ENCODE assay signal across 9 cellular contexts in the genomic region with DNA sequence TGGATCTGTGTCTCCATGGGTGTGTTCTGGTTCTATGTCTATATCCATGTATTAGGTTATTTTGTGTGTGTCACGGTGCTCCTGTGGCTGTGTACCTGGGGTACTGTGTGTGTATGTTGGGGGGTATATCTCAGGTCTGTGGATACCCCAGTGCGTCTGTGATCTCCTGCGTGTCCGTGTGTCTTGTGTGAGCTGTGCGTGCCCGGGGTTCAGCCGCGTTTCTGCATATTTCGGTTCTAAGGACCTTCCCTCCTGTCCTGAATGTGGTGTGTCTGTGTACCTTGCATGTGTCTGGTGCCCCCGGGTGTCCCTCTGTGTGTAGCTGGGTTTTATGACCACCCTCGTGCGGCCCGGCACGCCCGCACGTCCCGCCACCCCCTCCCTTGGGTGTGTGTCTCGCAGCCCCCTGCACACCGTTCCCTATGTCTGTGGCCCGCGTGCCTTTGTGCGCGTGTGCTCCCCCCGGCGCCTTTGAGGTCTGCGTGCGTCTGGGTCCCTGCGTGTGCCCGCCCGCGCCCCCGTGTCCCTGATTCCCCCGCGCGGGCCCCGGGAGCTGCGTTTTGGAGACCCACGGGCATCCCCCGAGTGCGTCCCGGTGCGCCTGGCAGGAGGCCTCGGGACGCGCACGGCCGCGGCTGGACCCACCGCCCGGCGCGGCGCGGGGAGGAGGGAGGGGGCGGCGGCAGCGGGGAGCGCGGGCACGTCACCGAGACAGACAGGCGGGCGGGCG. TPM values are rescaled to one million over a fixed set of nuclear protein-coding genes. Genes with fewer than 3 reads are reported as not detected.
DNase-seq lines count a peak whose midpoint lies in the region; ATAC-seq and TF ChIP-seq lines count a peak whose summit lies in the region.
"Had no signal": no experiment of that assay in that cellular context is flagged by ENCODE, and none has a peak within 500 bp of the region (broad histone marks: within the 10 kb centered on the region; RNA-seq: fewer than 3 reads in every experiment).

No MANE protein-coding gene starts in this region.

- H2BK15ac ChIP-seq in H9 (ENCODE audit: low read depth, low read length), result no peak overlapping the region

- H3K14ac ChIP-seq in H9 (ENCODE audit: insufficient read depth, low read length), result no peak overlapping the region

- H3K18ac ChIP-seq in H9 (ENCODE audit: insufficient read length, low read depth, low read length), result no peak overlapping the region

- H3K23ac ChIP-seq in H9 (ENCODE audit: insufficient read length, low read depth, low read length), result no peak overlapping the region

- peaks cover 22% of the 10 kb centered on the region; the same call in 1 of the 2 replicates for H3K27me3 ChIP-seq in H9 (ENCODE audit: insufficient read depth, low read length)
- no peaks in the 10 kb centered on the region for H3K27me3 ChIP-seq in brain microvascular endothelial cell (replicated peaks)
- no peaks in the 10 kb centered on the region for H3K27me3 ChIP-seq in neural cell (ENCODE audit: insufficient read depth, low read depth, low read length)

- no peak overlapping the region for H2BK5ac ChIP-seq in H9 (ENCODE audit: insufficient read length, low read length)

- H3K4me1 Mint-ChIP-seq in H9, result peaks cover 18 to 34% of the 10 kb centered on the region in 2 experiments

- no peaks in the 10 kb centered on the region for H4K20me1 ChIP-seq in H9 (ENCODE audit: control insufficient read depth, insufficient read depth, insufficient read length)
- H4K20me1 ChIP-seq in neural cell (ENCODE audit: insufficient read depth), result no peaks in the 10 kb centered on the region

- H4K91ac ChIP-seq in H9 (ENCODE audit: insufficient read length, low read depth, low read length), result no peak overlapping the region

- H2BK12ac ChIP-seq in H9 (ENCODE audit: insufficient read length, low read depth, low read length), result no peak overlapping the region

- no peak for TF ChIP-seq RAD21 in neural cell (conservative IDR thresholded peaks at IDR 0.05)

- H3K4me3 ChIP-seq in brain microvascular endothelial cell (ENCODE audit: low read depth, low read length) (peak overlapping the region; percentile 35), neural cell (ENCODE audit: low read length) (peak overlapping the region; percentile 41)

- H3K9me3 ChIP-seq in H9 (ENCODE audit: control insufficient read depth, low read depth, low read length) (no peaks in the 10 kb centered on the region), neural cell (ENCODE audit: low read length) (no peaks in the 10 kb centered on the region)

- H3K4ac ChIP-seq in H9 (ENCODE audit: low read depth, low read length), result no peak overlapping the region

- no peak overlapping the region for H3T11ph ChIP-seq in H9 (ENCODE audit: low read length)

- no peak overlapping the region for H3K9ac ChIP-seq in H9 (ENCODE audit: extremely low read depth, insufficient read length, low read length)
- peak overlapping the region; percentile 31 for H3K9ac ChIP-seq in neural cell (ENCODE audit: low read length)

- H2AK5ac ChIP-seq in H9 (ENCODE audit: insufficient read length, low read length), result no peak overlapping the region

- no peaks in the 10 kb centered on the region for H3K79me1 ChIP-seq in H9 (ENCODE audit: insufficient read depth, low read depth, low read length, poor library complexity, severe bottlenecking)

- no peak overlapping the region for H2BK120ac ChIP-seq in H9 (ENCODE audit: low read depth, low read length, poor library complexity, severe bottlenecking)

- no peak overlapping the region; a peak in 1 of 7 replicates for H3K27ac Mint-ChIP-seq in H9

- TF ChIP-seq EP300 in neural cell (conservative IDR thresholded peaks at IDR 0.05; ENCODE audit: poor library complexity, severe bottlenecking), result no peak

- no peak overlapping the region for H3K4me2 ChIP-seq in H9 (ENCODE audit: insufficient read depth, insufficient read length, low read length)
- H3K4me2 ChIP-seq in neural cell (ENCODE audit: low read length), result no peak overlapping the region

- peak; percentile 29 for DNase-seq in AG20443 (ENCODE audit: low spot score)
- DNase-seq in H9, result no peak
- DNase-seq in brain microvascular endothelial cell, result no peak
- DNase-seq in activated CD4-positive, alpha-beta T cell treated with anti-CD3 and anti-CD28 coated beads for 48 hours, result no peak
- no peak for DNase-seq in stimulated activated CD8-positive, alpha-beta memory T cell treated with anti-CD3 and anti-CD28 coated beads, Interleukin-4, amount 100 ng/mL, for 48 hours
- DNase-seq: KG1 had no signal

- H3F3A ChIP-seq in neural cell (ENCODE audit: insufficient read depth, low read length, poor library complexity, severe bottlenecking), result no peaks in the 10 kb centered on the region

- no peak overlapping the region for H3K56ac ChIP-seq in H9 (ENCODE audit: insufficient read length, low read depth, low read length)

- H4K5ac ChIP-seq in H9 (ENCODE audit: insufficient read length, low read depth, low read length), result no peak overlapping the region

- no peak overlapping the region for H2BK20ac ChIP-seq in H9 (ENCODE audit: low read depth, low read length, poor library complexity, severe bottlenecking)

- H3K36me3 Mint-ChIP-seq in H9 (ENCODE audit: insufficient read depth in 1 of 3, low read depth in 3 of 3), result no peaks in the 10 kb centered on the region; a peak in 2 of 7 replicates

- in situ Hi-C loops in brain microvascular endothelial cell (cut with HindIII; ENCODE audit: low pct_ligation_motif_present, low sequenced_read_pairs), result no loop called here

- H3K27ac ChIP-seq in H9 (ENCODE audit: insufficient read length, low read depth, low read length) (no peak overlapping the region), brain microvascular endothelial cell (no peak overlapping the region), neural cell (ENCODE audit: low read length) (no peak overlapping the region)

- H3K79me2 ChIP-seq in H9 (ENCODE audit: insufficient read depth, low read length) (no peaks in the 10 kb centered on the region), neural cell (replicated peaks; ENCODE audit: insufficient read depth, low read length) (peaks cover 3% of the 10 kb centered on the region)

- peaks cover 64% of the 10 kb centered on the region for H3K27me3 Mint-ChIP-seq in H9 (ENCODE audit: low read depth)

- no peak for ATAC-seq in HG03354 (IDR thresholded peaks at IDR 0.05; ENCODE audit: poor library complexity, severe bottlenecking, unreplicated experiment)
- ATAC-seq in GM21576 (IDR thresholded peaks at IDR 0.05; ENCODE audit: unreplicated experiment), result no peak

- H3K4me3 Mint-ChIP-seq in H9, result peak overlapping the region; percentile 53 to 80

- no peaks in the 10 kb centered on the region for H3K36me3 ChIP-seq in brain microvascular endothelial cell (replicated peaks)
- H3K36me3 ChIP-seq in neural cell (ENCODE audit: insufficient read depth, low read length), result no peaks in the 10 kb centered on the region

- WGBS in H9 (ENCODE audit: extremely low coverage, insufficient read length, low lambda C conversion rate), result no CpG with 5 or more reads among the region's 64 CpGs

- H3K23me2 ChIP-seq in H9 (ENCODE audit: insufficient read length, low read depth, low read length, poor library complexity, severe bottlenecking), result peaks cover 2% of the 10 kb centered on the region

- no peaks in the 10 kb centered on the region for H3K4me1 ChIP-seq in H9 (ENCODE audit: insufficient read depth, low read length)

- no peaks in the 10 kb centered on the region for H3K9me2 ChIP-seq in neural cell (ENCODE audit: insufficient read depth, low read length)

- no peak overlapping the region for H4K8ac ChIP-seq in H9 (replicated peaks; ENCODE audit: insufficient read length, low read depth, low read length)

- H3K9me3 Mint-ChIP-seq in H9, result no peaks in the 10 kb centered on the region

- TF ChIP-seq CTCF in H9 (conservative IDR thresholded peaks at IDR 0.05) (no peak), brain microvascular endothelial cell (IDR thresholded peaks at IDR 0.05; ENCODE audit: low read depth, low read length, missing control alignments) (no peak), neural cell (IDR thresholded peaks at IDR 0.05; ENCODE audit: poor library complexity, severe bottlenecking) (no peak)

- H2AFZ ChIP-seq in H9 (ENCODE audit: low read length) (no peak overlapping the region), neural cell (ENCODE audit: low read depth, low read length) (no peak overlapping the region)

TF ChIP-seq in neural cell, 6 proteins besides CTCF, POLR2A, EP300 and RAD21 (continues in another document):
- TF ChIP-seq TAF1 (IDR thresholded peaks at IDR 0.05; ENCODE audit: low read depth) (no peak), SMC3 (conservative IDR thresholded peaks at IDR 0.05; ENCODE audit: poor library complexity) (no peak), POLR2AphosphoS5 (IDR thresholded peaks at IDR 0.05) (no peak), EZH2 (IDR thresholded peaks at IDR 0.05; ENCODE audit: borderline replicate concordance, insufficient read depth, low read length, poor library complexity, severe bottlenecking) (no peak)
- TF ChIP-seq, protein P1, sequence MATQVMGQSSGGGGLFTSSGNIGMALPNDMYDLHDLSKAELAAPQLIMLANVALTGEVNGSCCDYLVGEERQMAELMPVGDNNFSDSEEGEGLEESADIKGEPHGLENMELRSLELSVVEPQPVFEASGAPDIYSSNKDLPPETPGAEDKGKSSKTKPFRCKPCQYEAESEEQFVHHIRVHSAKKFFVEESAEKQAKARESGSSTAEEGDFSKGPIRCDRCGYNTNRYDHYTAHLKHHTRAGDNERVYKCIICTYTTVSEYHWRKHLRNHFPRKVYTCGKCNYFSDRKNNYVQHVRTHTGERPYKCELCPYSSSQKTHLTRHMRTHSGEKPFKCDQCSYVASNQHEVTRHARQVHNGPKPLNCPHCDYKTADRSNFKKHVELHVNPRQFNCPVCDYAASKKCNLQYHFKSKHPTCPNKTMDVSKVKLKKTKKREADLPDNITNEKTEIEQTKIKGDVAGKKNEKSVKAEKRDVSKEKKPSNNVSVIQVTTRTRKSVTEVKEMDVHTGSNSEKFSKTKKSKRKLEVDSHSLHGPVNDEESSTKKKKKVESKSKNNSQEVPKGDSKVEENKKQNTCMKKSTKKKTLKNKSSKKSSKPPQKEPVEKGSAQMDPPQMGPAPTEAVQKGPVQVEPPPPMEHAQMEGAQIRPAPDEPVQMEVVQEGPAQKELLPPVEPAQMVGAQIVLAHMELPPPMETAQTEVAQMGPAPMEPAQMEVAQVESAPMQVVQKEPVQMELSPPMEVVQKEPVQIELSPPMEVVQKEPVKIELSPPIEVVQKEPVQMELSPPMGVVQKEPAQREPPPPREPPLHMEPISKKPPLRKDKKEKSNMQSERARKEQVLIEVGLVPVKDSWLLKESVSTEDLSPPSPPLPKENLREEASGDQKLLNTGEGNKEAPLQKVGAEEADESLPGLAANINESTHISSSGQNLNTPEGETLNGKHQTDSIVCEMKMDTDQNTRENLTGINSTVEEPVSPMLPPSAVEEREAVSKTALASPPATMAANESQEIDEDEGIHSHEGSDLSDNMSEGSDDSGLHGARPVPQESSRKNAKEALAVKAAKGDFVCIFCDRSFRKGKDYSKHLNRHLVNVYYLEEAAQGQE (IDR thresholded peaks at IDR 0.05; ENCODE audit: borderline replicate concordance), result no peak

RNA-seq across cellular contexts. Expression of a gene that starts 12.3 kb away (rescaled TPM):
- not detected in 2 replicates for total RNA-seq in H9 (2021)
- 3.2 and 3.8 TPM in 2 replicates for polyA plus RNA-seq in neural cell
- not detected in 2 replicates for polyA minus RNA-seq in neural cell

RNA-seq across cellular contexts. Expression of a gene that starts 41.2 kb away (rescaled TPM):
- total RNA-seq in H9 (2021), result 4.7 and 6.7 TPM in 2 replicates
- polyA plus RNA-seq in neural cell, result 6.2 and 8.5 TPM in 2 replicates
- 5.1 and 5.2 TPM in 2 replicates for polyA minus RNA-seq in neural cell

RNA-seq across cellular contexts. Expression of a gene that starts 41.3 kb away (rescaled TPM):
- 42.7 and 48.5 TPM in 2 replicates for total RNA-seq in H9 (2021)
- polyA plus RNA-seq in neural cell, result 24.5 and 26.9 TPM in 2 replicates
- polyA minus RNA-seq in neural cell, result 10.7 and 11.1 TPM in 2 replicates
